Comparison of ENCODE assay signal across 34 cellular contexts in genomic region chr11:6553634-6554033, GRCh38.
"Had no signal": no experiment of that assay in that cellular context is flagged by ENCODE, and none has a peak within 500 bp of the region (broad histone marks: within the 10 kb centered on the region; RNA-seq: fewer than 3 reads in every experiment).

No MANE protein-coding gene starts in this region.

- DNase-seq: Karpas-422, Kasumi-1, MG63, MM.1S, MV-4-11, NCI-H1048, NCI-H1092, NCI-H1092 treated with DMSO at 0.1 percent for 48 hours, NCI-H1105, NCI-H1105 treated with DMSO at 0.1 percent for 48 hours, NCI-H1417, NCI-H1417 treated with DMSO at 0.1 percent for 48 hours, NCI-H1436, NCI-H1436 treated with DMSO at 0.1 percent for 48 hours, NCI-H146, NCI-H1694, NCI-H1694 treated with DMSO at 0.1 percent for 48 hours, NCI-H187, NCI-H187 treated with DMSO at 0.1 percent for 48 hours, NCI-H1930, NCI-H2029, NCI-H2029 treated with DMSO at 0.1 percent for 48 hours, NCI-H2081, NCI-H2081 treated with DMSO at 0.1 percent for 48 hours, NCI-H2107, NCI-H2171, NCI-H2171 treated with DMSO at 0.1 percent for 48 hours, NCI-H2227 treated with DMSO at 0.1 percent for 48 hours, NCI-H226, NCI-H345, NCI-H446, NCI-H446 treated with DMSO at 0.1 percent for 48 hours, NCI-H510A, NCI-H510A treated with DMSO at 0.1 percent for 48 hours had no signal

- H3K36me3 ChIP-seq: MG63 had no signal

- H3K4me3 ChIP-seq: MG63 had no signal

- H3K9me3 ChIP-seq: MG63 had no signal

- H3K27me3 ChIP-seq: MG63 had no signal
